17 cellular contexts compared by ENCODE assay signal in genomic region chr1:44694863-44695478, GRCh38. TPM values are rescaled to one million over a fixed set of nuclear protein-coding genes. Genes with fewer than 3 reads are reported as not detected.
DNase-seq lines count a peak whose midpoint lies in the region; ATAC-seq and TF ChIP-seq lines count a peak whose summit lies in the region.
"Had no signal": no experiment of that assay in that cellular context is flagged by ENCODE, and none has a peak within 500 bp of the region (broad histone marks: within the 10 kb centered on the region; RNA-seq: fewer than 3 reads in every experiment).

No MANE protein-coding gene starts in this region.

- H3K36me3 ChIP-seq in endodermal cell (ENCODE audit: control insufficient read depth, insufficient read depth, low read length) (no peaks in the 10 kb centered on the region), stomach (no peaks in the 10 kb centered on the region)

- H3K4ac ChIP-seq in H9 (ENCODE audit: low read depth, low read length): no peak overlapping the region

- H3K27ac Mint-ChIP-seq in endodermal cell (no peak overlapping the region), H9 (no peak overlapping the region)
- H3K27ac Mint-ChIP-seq in activated naive CD8-positive, alpha-beta T cell treated with anti-CD3 and anti-CD28 coated beads for 36 hours: no peak overlapping the region
- H3K27ac Mint-ChIP-seq: activated CD4-positive, alpha-beta memory T cell treated with anti-CD3 and anti-CD28 coated beads, Interleukin-2, amount 10 ng/mL, durations not matched to agents 7 days and 5 days; dendritic cell treated with granulocyte-macrophage colony-stimulating factor and Interleukin-4, amounts not matched to agents 40 ng/mL and 50 ng/mL, for 4 days had no signal

- TF ChIP-seq CTCF in GM20000 (IDR thresholded peaks at IDR 0.05; ENCODE audit: extremely low read depth, missing control alignments) (no peak), endodermal cell (conservative IDR thresholded peaks at IDR 0.05) (peak; percentile 34), H9 (conservative IDR thresholded peaks at IDR 0.05) (no peak), stomach (IDR thresholded peaks at IDR 0.05) (no peak)

- no peak overlapping the region for H3T11ph ChIP-seq in H9 (ENCODE audit: low read length)

- H3K27me3 Mint-ChIP-seq in endodermal cell (ENCODE audit: insufficient read depth) (peaks cover 3% of the 10 kb centered on the region), H9 (ENCODE audit: low read depth) (peaks cover 5% of the 10 kb centered on the region)
- no peaks in the 10 kb centered on the region for H3K27me3 Mint-ChIP-seq in activated naive CD8-positive, alpha-beta T cell treated with anti-CD3 and anti-CD28 coated beads for 36 hours

- H2AFZ ChIP-seq in H9 (ENCODE audit: low read length): no peak overlapping the region

- no peak overlapping the region for H3K4me3 ChIP-seq in endodermal cell (ENCODE audit: low read length)
- H3K4me3 ChIP-seq in stomach: no peak overlapping the region

- no peak overlapping the region for H4K91ac ChIP-seq in H9 (ENCODE audit: insufficient read length, low read depth, low read length)

- H3K4me1 ChIP-seq in endodermal cell (ENCODE audit: control insufficient read depth, insufficient read depth, low read length) (peaks cover 2% of the 10 kb centered on the region), H9 (ENCODE audit: insufficient read depth, low read length) (no peaks in the 10 kb centered on the region), stomach (no peaks in the 10 kb centered on the region)

- H3K4me1 Mint-ChIP-seq in endodermal cell (peaks cover 6% of the 10 kb centered on the region), H9 (peaks cover 0 to 5% of the 10 kb centered on the region in 2 experiments; a peak in 2 of 4 replicates)
- peaks cover 30% of the 10 kb centered on the region for H3K4me1 Mint-ChIP-seq in activated naive CD8-positive, alpha-beta T cell treated with anti-CD3 and anti-CD28 coated beads for 36 hours

- H2AK5ac ChIP-seq in H9 (ENCODE audit: insufficient read length, low read length): no peak overlapping the region

- TF ChIP-seq EP300 in stomach (IDR thresholded peaks at IDR 0.05): no peak

- no peak overlapping the region for H3K14ac ChIP-seq in H9 (ENCODE audit: insufficient read depth, low read length)

- peak; percentile 58 for DNase-seq in GM20000 (ENCODE audit: low spot score)
- DNase-seq in endodermal cell: no peak
- no peak for DNase-seq in H9
- DNase-seq in stomach: no peak
- DNase-seq in activated naive CD8-positive, alpha-beta T cell treated with anti-CD3 and anti-CD28 coated beads for 36 hours: no peak
- no peak for DNase-seq in mucosa of gallbladder (ENCODE audit: low spot score)
- DNase-seq: activated CD4-positive, alpha-beta memory T cell treated with anti-CD3 and anti-CD28 coated beads, Interleukin-2, amount 10 ng/mL, durations not matched to agents 7 days and 5 days; kidney; NCI-H1436; NK-92 treated with Interleukin-12 subunit alpha and Interleukin-12 subunit beta, amount 100 ng/mL, for 24 hours; small intestine had no signal

- H4K8ac ChIP-seq in H9 (replicated peaks; ENCODE audit: insufficient read length, low read depth, low read length): no peak overlapping the region

- H3K79me2 ChIP-seq in H9 (ENCODE audit: insufficient read depth, low read length): no peaks in the 10 kb centered on the region

- no peaks in the 10 kb centered on the region for H4K20me1 ChIP-seq in H9 (ENCODE audit: control insufficient read depth, insufficient read depth, insufficient read length)

- H3K9me3 Mint-ChIP-seq in endodermal cell (no peaks in the 10 kb centered on the region), H9 (no peaks in the 10 kb centered on the region)
- H3K9me3 Mint-ChIP-seq in activated naive CD8-positive, alpha-beta T cell treated with anti-CD3 and anti-CD28 coated beads for 36 hours: no peaks in the 10 kb centered on the region
- H3K9me3 Mint-ChIP-seq: activated CD4-positive, alpha-beta memory T cell treated with anti-CD3 and anti-CD28 coated beads, Interleukin-2, amount 10 ng/mL, durations not matched to agents 7 days and 5 days; dendritic cell treated with granulocyte-macrophage colony-stimulating factor and Interleukin-4, amounts not matched to agents 40 ng/mL and 50 ng/mL, for 4 days had no signal

- H3K27ac ChIP-seq in endodermal cell (ENCODE audit: low read depth, low read length): no peak overlapping the region
- H3K27ac ChIP-seq in H9 (ENCODE audit: insufficient read length, low read depth, low read length): no peak overlapping the region
- no peak overlapping the region for H3K27ac ChIP-seq in stomach

- no peaks in the 10 kb centered on the region for H3K9me3 ChIP-seq in endodermal cell (ENCODE audit: control insufficient read depth, low read length)
- H3K9me3 ChIP-seq in H9 (ENCODE audit: control insufficient read depth, low read depth, low read length): no peaks in the 10 kb centered on the region
- no peaks in the 10 kb centered on the region for H3K9me3 ChIP-seq in stomach

- no peak for TF ChIP-seq POLR2A in stomach (IDR thresholded peaks at IDR 0.05)

- H3K23me2 ChIP-seq in H9 (ENCODE audit: insufficient read length, low read depth, low read length, poor library complexity, severe bottlenecking): no peaks in the 10 kb centered on the region

- H3K36me3 Mint-ChIP-seq in endodermal cell (ENCODE audit: low read depth) (no peaks in the 10 kb centered on the region), H9 (ENCODE audit: insufficient read depth in 1 of 3, low read depth in 3 of 3) (no peaks in the 10 kb centered on the region)
- H3K36me3 Mint-ChIP-seq in activated naive CD8-positive, alpha-beta T cell treated with anti-CD3 and anti-CD28 coated beads for 36 hours: peaks cover 2% of the 10 kb centered on the region

- no peak overlapping the region for H2BK5ac ChIP-seq in H9 (ENCODE audit: insufficient read length, low read length)

- no peak overlapping the region for H4K5ac ChIP-seq in H9 (ENCODE audit: insufficient read length, low read depth, low read length)

- no peak overlapping the region for H3K56ac ChIP-seq in H9 (ENCODE audit: insufficient read length, low read depth, low read length)

- H3K4me3 Mint-ChIP-seq in endodermal cell: no peak overlapping the region
- H3K4me3 Mint-ChIP-seq in H9: no peak overlapping the region; a peak in 1 of 5 replicates
- H3K4me3 Mint-ChIP-seq in activated naive CD8-positive, alpha-beta T cell treated with anti-CD3 and anti-CD28 coated beads for 36 hours: no peak overlapping the region
- H3K4me3 Mint-ChIP-seq: activated CD4-positive, alpha-beta memory T cell treated with anti-CD3 and anti-CD28 coated beads, Interleukin-2, amount 10 ng/mL, durations not matched to agents 7 days and 5 days; dendritic cell treated with granulocyte-macrophage colony-stimulating factor and Interleukin-4, amounts not matched to agents 40 ng/mL and 50 ng/mL, for 4 days had no signal

- no peak overlapping the region for H2BK12ac ChIP-seq in H9 (ENCODE audit: insufficient read length, low read depth, low read length)

- H3K23ac ChIP-seq in H9 (ENCODE audit: insufficient read length, low read depth, low read length): no peak overlapping the region

- 95 to 97% methylated on average over 3 to 7 of the region's 7 CpGs for WGBS in endodermal cell (ENCODE audit: insufficient coverage in 1 of 2, insufficient read length in 1 of 2), 2 experiments
- no CpG with 5 or more reads among the region's 7 CpGs for WGBS in H9 (ENCODE audit: extremely low coverage, insufficient read length, low lambda C conversion rate)
- 92 to 94% (median 93%) methylated on average over 7 of the region's 7 CpGs for WGBS in stomach, 5 donors

- intact Hi-C loops in stomach (cut with DNase I; ENCODE audit: low total_unique reads): no loop called here

- H3K18ac ChIP-seq in H9 (ENCODE audit: insufficient read length, low read depth, low read length): no peak overlapping the region

- no peak overlapping the region for H2BK15ac ChIP-seq in H9 (ENCODE audit: low read depth, low read length)

- H3K27me3 ChIP-seq in endodermal cell (ENCODE audit: control insufficient read depth, insufficient read depth, low read length, poor library complexity, severe bottlenecking) (no peaks in the 10 kb centered on the region), H9 (ENCODE audit: insufficient read depth, low read length) (no peaks in the 10 kb centered on the region), stomach (no peaks in the 10 kb centered on the region)

- H2BK120ac ChIP-seq in H9 (ENCODE audit: low read depth, low read length, poor library complexity, severe bottlenecking): no peak overlapping the region

- H3K9ac ChIP-seq in endodermal cell (ENCODE audit: extremely low read depth, low read length, poor library complexity, severe bottlenecking) (no peak overlapping the region), H9 (ENCODE audit: extremely low read depth, insufficient read length, low read length) (no peak overlapping the region)

- H3K4me2 ChIP-seq in H9 (ENCODE audit: insufficient read depth, insufficient read length, low read length): no peak overlapping the region

- H2BK20ac ChIP-seq in H9 (ENCODE audit: low read depth, low read length, poor library complexity, severe bottlenecking): no peak overlapping the region

- H3K79me1 ChIP-seq in H9 (ENCODE audit: insufficient read depth, low read depth, low read length, poor library complexity, severe bottlenecking): no peaks in the 10 kb centered on the region

- peak; percentile 69 for ATAC-seq in GM18498 (IDR thresholded peaks at IDR 0.05; ENCODE audit: unreplicated experiment)
- peak; percentile 66 for ATAC-seq in HG02938 (IDR thresholded peaks at IDR 0.05; ENCODE audit: unreplicated experiment)

RNA-seq across cellular contexts. Expression of gene ARMH1, which starts 20.5 kb away (rescaled TPM):
- total RNA-seq in endodermal cell (1 to 10 TPM; 3.9 to 6.3 TPM), H9 (2021) (0.68 and 1.0 TPM in 2 replicates), stomach (1 to 10 TPM in 2 of 5 donors, not detected in 3; 3.3 to 3.7 TPM), mucosa of gallbladder (3.7 TPM)
- polyA plus RNA-seq in endodermal cell (2013, experiment 1 of 2): 6.3 TPM
- polyA plus RNA-seq in endodermal cell (2013, experiment 2 of 2): 3.6 TPM
- 1 to 10 TPM; 4.4 to 8.6 (median 5.7) TPM for polyA plus RNA-seq in stomach
- 100 to 1,000 TPM; 139 to 144 TPM for total RNA-seq in activated naive CD8-positive, alpha-beta T cell treated with anti-CD3 and anti-CD28 coated beads for 36 hours
- total RNA-seq: H4 had no signal

RNA-seq across cellular contexts. Expression of gene TMEM53, which starts 20.7 kb away (rescaled TPM):
- total RNA-seq in endodermal cell: 10 to 100 TPM; 10.2 to 10.8 TPM
- polyA plus RNA-seq in endodermal cell (2013, experiment 1 of 2): 8.4 TPM
- 10.2 TPM for polyA plus RNA-seq in endodermal cell (2013, experiment 2 of 2)
- 6.2 and 7.2 TPM in 2 replicates for total RNA-seq in H9 (2021)
- 10 to 100 TPM in 1 of 5 donors, 1 to 10 TPM in 4; 2.4 to 22.8 (median 4.9) TPM for total RNA-seq in stomach
- 1 to 10 TPM; 6.9 to 9.4 (median 7.3) TPM for polyA plus RNA-seq in stomach
- total RNA-seq in activated naive CD8-positive, alpha-beta T cell treated with anti-CD3 and anti-CD28 coated beads for 36 hours: 1 to 10 TPM; 2.5 to 2.6 TPM
- 21.0 TPM for total RNA-seq in mucosa of gallbladder

RNA-seq across cellular contexts. Expression of gene RNU5D-1, which starts 36.0 kb away (rescaled TPM):
- total RNA-seq in endodermal cell (not detected), H9 (2021) (not detected in 2 replicates), stomach (not detected), mucosa of gallbladder (not detected)
- 3,859 TPM for polyA plus RNA-seq in endodermal cell (2013, experiment 1 of 2)
- 7,427 TPM for polyA plus RNA-seq in endodermal cell (2013, experiment 2 of 2)
- polyA plus RNA-seq in stomach: not detected
- not detected for total RNA-seq in activated naive CD8-positive, alpha-beta T cell treated with anti-CD3 and anti-CD28 coated beads for 36 hours
- total RNA-seq: activated CD4-positive, alpha-beta memory T cell treated with anti-CD3 and anti-CD28 coated beads, Interleukin-2, amount 10 ng/mL, durations not matched to agents 7 days and 5 days; H4; kidney had no signal
- polyA plus RNA-seq: BJ, neural cell, small intestine had no signal

RNA-seq across cellular contexts. Expression of gene KIF2C, which starts 44.7 kb away (rescaled TPM):
- total RNA-seq in endodermal cell (10 to 100 TPM; 42.0 to 72.7 TPM), H9 (2021) (71.6 and 73.1 TPM in 2 replicates), stomach (10 to 100 TPM in 3 of 5 donors, 1 to 10 TPM in 2; 2.3 to 34.8 (median 10.4) TPM), mucosa of gallbladder (1.6 TPM)
- polyA plus RNA-seq in endodermal cell (2013, experiment 1 of 2): 82.3 TPM
- polyA plus RNA-seq in endodermal cell (2013, experiment 2 of 2): 82.8 TPM
- 1 to 10 TPM; 1.4 to 6.5 (median 1.9) TPM for polyA plus RNA-seq in stomach
- 10 to 100 TPM; 65.0 to 71.0 TPM for total RNA-seq in activated naive CD8-positive, alpha-beta T cell treated with anti-CD3 and anti-CD28 coated beads for 36 hours

Comparison
In these comparisons a context has a peak if more than half of its experiments do, and no peak if none do; other contexts are left out.
1. RNA of gene ARMH1, which starts 20.5 kb away (total RNA-seq): 139 to 144 TPM in activated naive CD8-positive, alpha-beta T cell treated with anti-CD3 and anti-CD28 coated beads for 36 hours; 3.9 to 6.3 TPM in endodermal cell, 3.7 TPM in mucosa of gallbladder (single experiment), 0.68 to 1.0 TPM in H9 and 3.3 to 3.7 TPM in stomach; every median in the first group is over 10 times any median in the second.